Comparison of ENCODE assay signal across 8 cellular contexts in genomic region chr19:16111160-16111908, GRCh38. TPM values are rescaled to one million over a fixed set of nuclear protein-coding genes. Genes with fewer than 3 reads are reported as not detected.
A peak's percentile ranks its signal among the peaks of the same experiment; 100 is the strongest.
DNase-seq lines count a peak whose midpoint lies in the region; ATAC-seq and TF ChIP-seq lines count a peak whose summit lies in the region.

Gene RAB8A, plus strand, starts transcription at chr19:16111889. Its CDS starts 13 bp downstream, at chr19:16111902.

- CTCF ChIA-PET in IMR-90 (lab: Yijun Ruan, JAX) = interaction anchor here (0.6 to 1.1 kb wide), 5 partner anchors 12 to 86 kb away, joined by 3 to 5 read pairs (median 4); partner anchors contain the start of gene FAM32A
- CTCF ChIA-PET in OCI-LY7 (lab: Charles Lee; ENCODE audit: unreplicated experiment) = interaction anchor here (0.6 kb wide), 1 partner anchor 66 kb away, joined by 3 read pairs; no protein-coding TSS in a partner anchor

- H3K14ac ChIP-seq in IMR-90 (replicated peaks; ENCODE audit: low read depth, low read length) = peak within 1 kb of the TSS; percentile 94

- H3K27ac ChIP-seq in IMR-90 (ENCODE audit: insufficient read depth, low read length) (peak within 1 kb of the TSS; percentile 76), OCI-LY7 (ENCODE audit: low read depth, low read length, poor library complexity, severe bottlenecking) (peak within 1 kb of the TSS; percentile 63)

- no peaks in the 10 kb centered on the region for H3K9me2 ChIP-seq in OCI-LY7 (ENCODE audit: insufficient read depth, low read length)

- no peak within 1 kb of the TSS for H2BK120ac ChIP-seq in IMR-90 (ENCODE audit: low read depth, low read length)

- BruUV-seq in IMR-90 (replicated peaks; lab: Mats Ljungman, UMichigan) (no TSS peak), OCI-LY7 (replicated peaks; lab: Mats Ljungman, UMichigan) (no TSS peak)

- H2AK5ac ChIP-seq in IMR-90 (ENCODE audit: low read depth, low read length) = peak within 1 kb of the TSS; percentile 95

- 0% methylated on average over 43 of the region's 81 CpGs; no CpG with 5 or more reads in 1 of the 2 experiments for WGBS in IMR-90 (ENCODE audit: extremely low coverage in 2 of 2, insufficient read length in 1 of 2), 2 experiments

- H2BK15ac ChIP-seq in IMR-90 (ENCODE audit: low read depth, low read length) = peak within 1 kb of the TSS; percentile 59; the same call in 2 of the 3 replicates

- intact Hi-C loops in IMR-90 (cut with micrococcal nuclease) = loop anchor here (1.0 to 5.0 kb wide), 4 partner anchors 32 to 71 kb away; no protein-coding TSS in a partner anchor
- intact Hi-C loops in OCI-LY7 (cut with micrococcal nuclease; ENCODE audit: unreplicated experiment) = loop anchor here (1.0 to 2.0 kb wide), 4 partner anchors 33 to 275 kb away; partner anchors contain the start of gene FAM32A

- H3K4ac ChIP-seq in IMR-90 (ENCODE audit: low read depth, low read length) = peak within 1 kb of the TSS; percentile 79

- peak within 1 kb of the TSS; percentile 95 for H2AFZ ChIP-seq in IMR-90 (replicated peaks; ENCODE audit: low read length, poor library complexity)
- H2AFZ ChIP-seq in OCI-LY7 (ENCODE audit: low read length) = peak within 1 kb of the TSS; percentile 51; the same call in 1 of the 2 replicates

- peaks cover 4% of the 10 kb centered on the region; the same call in 1 of the 2 replicates for H3K36me3 ChIP-seq in IMR-90 (ENCODE audit: control insufficient read depth, insufficient read depth, low read length)
- peaks cover 24% of the 10 kb centered on the region; the same call in 1 of the 2 replicates for H3K36me3 ChIP-seq in OCI-LY7 (ENCODE audit: insufficient read depth, low read length)

- dilution Hi-C loops in IMR-90 (cut with HindIII; ENCODE audit: low sequenced_read_pairs, unreplicated experiment) = no loop called here

- H3K4me2 ChIP-seq in IMR-90 (ENCODE audit: low read depth, low read length) (peak within 1 kb of the TSS; percentile 90), OCI-LY7 (ENCODE audit: low read length) (peak within 1 kb of the TSS; percentile 98)

- H3K9ac ChIP-seq in IMR-90 (ENCODE audit: low read depth, low read length) = peak within 1 kb of the TSS; percentile 77

- TF ChIP-seq RAD21 in IMR-90 (IDR thresholded peaks at IDR 0.05; ENCODE audit: low read length) = peak; percentile 54

- H4K91ac ChIP-seq in IMR-90 (ENCODE audit: insufficient read depth, low read depth, low read length) = peak within 1 kb of the TSS; percentile 82

- no peak for TF ChIP-seq POLR2A in IMR-90 (IDR thresholded peaks at IDR 0.05; ENCODE audit: low read depth, low read length)

- H3K79me2 ChIP-seq in OCI-LY7 (ENCODE audit: insufficient read depth, low read depth, low read length) = peaks cover 45% of the 10 kb centered on the region

- H2BK20ac ChIP-seq in IMR-90 (ENCODE audit: low read depth, low read length) = no peak within 1 kb of the TSS

- peaks cover 11 to 40% of the 10 kb centered on the region in 2 experiments; a peak in 3 of 4 replicates for H3K79me1 ChIP-seq in IMR-90 (ENCODE audit: low read depth in 1 of 2, low read length in 2 of 2)

- peaks cover 17% of the 10 kb centered on the region for H3K9me1 ChIP-seq in IMR-90 (ENCODE audit: insufficient read depth, low read length)

- H3K27me3 ChIP-seq in IMR-90 (ENCODE audit: control insufficient read depth, insufficient read depth, low read length) = no peaks in the 10 kb centered on the region

- H3K9me3 ChIP-seq in IMR-90 (ENCODE audit: control insufficient read depth, insufficient read depth, low read length) (no peaks in the 10 kb centered on the region), OCI-LY7 (ENCODE audit: low read length) (no peaks in the 10 kb centered on the region)

- ATAC-seq in GM21528 (IDR thresholded peaks at IDR 0.05; ENCODE audit: low FRiP score, unreplicated experiment) = peak; percentile 82
- ATAC-seq in IMR-90 (ENCODE audit: low read depth) = peak; percentile 95

- H3K23ac ChIP-seq in IMR-90 (ENCODE audit: low read depth, low read length) = peak within 1 kb of the TSS; percentile 83

- H3K18ac ChIP-seq in IMR-90 (ENCODE audit: low read depth, low read length) = no peak within 1 kb of the TSS

- H3K4me1 ChIP-seq in IMR-90 (ENCODE audit: control insufficient read depth, insufficient read depth, low read length) (peaks cover 7% of the 10 kb centered on the region), OCI-LY7 (ENCODE audit: insufficient read depth, low read length, poor library complexity, severe bottlenecking) (peaks cover 50% of the 10 kb centered on the region)

- H4K20me1 ChIP-seq in IMR-90 (ENCODE audit: insufficient read depth, low read length) (peaks cover 27% of the 10 kb centered on the region), OCI-LY7 (ENCODE audit: insufficient read depth, low read length) (peaks cover 7% of the 10 kb centered on the region; the same call in 1 of the 2 replicates)

- H4K8ac ChIP-seq in IMR-90 (ENCODE audit: low read depth in 2 of 2, low read length in 2 of 2) = peak within 1 kb of the TSS; percentile 56 to 93

- DNase-seq in DMS153 (lab: John Stamatoyannopoulos, UW) (peak; percentile 98), IMR-90 (peak; percentile 99), OCI-LY7 (ENCODE audit: low spot score) (peak; percentile 99), activated T-cell treated with anti-CD3 and anti-CD28 coated beads for 1 hour (ENCODE audit: low read depth) (peak; percentile 99), epidermal melanocyte (ENCODE audit: insufficient read length, low spot score) (peak; percentile 98), middle frontal gyrus (ENCODE audit: extremely low spot score, low spot score) (peak; percentile 97)
- peak; percentile 99 for DNase-seq in stimulated activated CD8-positive, alpha-beta memory T cell treated with anti-CD3 and anti-CD28 coated beads, Interleukin-2, amount 100 ng/mL, for 48 hours (ENCODE audit: low read depth in 2 of 2)

- H3K4me3 ChIP-seq in IMR-90 (ENCODE audit: insufficient read depth, low read depth, low read length) = peak within 1 kb of the TSS; percentile 76
- peak within 1 kb of the TSS; percentile 96 for H3K4me3 ChIP-seq in OCI-LY7 (ENCODE audit: low read depth, low read length, poor library complexity, severe bottlenecking)

- TF ChIP-seq CTCF in IMR-90 (conservative IDR thresholded peaks at IDR 0.05; ENCODE audit: low read depth, low read length) (peak; percentile 98), OCI-LY7 (conservative IDR thresholded peaks at IDR 0.05; ENCODE audit: low read length) (peak; percentile 81)

- H4K5ac ChIP-seq in IMR-90 (ENCODE audit: low read depth, low read length) = peak within 1 kb of the TSS; percentile 54; the same call in 1 of the 2 replicates

- peak within 1 kb of the TSS; percentile 62 for H2BK5ac ChIP-seq in IMR-90 (ENCODE audit: low read depth, low read length, poor library complexity, severe bottlenecking)

- peak within 1 kb of the TSS; percentile 65 for H3K56ac ChIP-seq in IMR-90 (ENCODE audit: extremely low read depth, insufficient read depth, low read length)

- in situ Hi-C loops in IMR-90 (cut with MboI; ENCODE audit: low sequenced_read_pairs) = loop anchor here (5.0 kb wide), 1 partner anchor 76 kb away; the partner anchor contains the start of gene FAM32A

- POLR2A ChIA-PET in IMR-90 (lab: Charles Lee; ENCODE audit: unreplicated experiment) (interaction anchor here (0.9 kb wide), 1 partner anchor 34 kb away, joined by 4 read pairs; no protein-coding TSS in a partner anchor), OCI-LY7 (lab: Charles Lee) (interaction anchor here (0.6 to 1.6 kb wide), 6 partner anchors 33 to 143 kb away, joined by 3 to 5 read pairs (median 3); partner anchors contain the start of genes FAM32A and TPM4)

- peak within 1 kb of the TSS; percentile 90 for H2AK9ac ChIP-seq in IMR-90 (replicated peaks; ENCODE audit: low read depth, low read length, poor library complexity)

TF ChIP-seq in IMR-90, 13 proteins besides CTCF, POLR2A, EP300 and RAD21:
- no peak for TF ChIP-seq RCOR1 (IDR thresholded peaks at IDR 0.05; ENCODE audit: insufficient replicate concordance, low read length)
- TF ChIP-seq ELK1 (IDR thresholded peaks at IDR 0.05; ENCODE audit: borderline replicate concordance, low read depth, low read length) = no peak
- TF ChIP-seq FOS (IDR thresholded peaks at IDR 0.05; ENCODE audit: low read depth, low read length) = peak; percentile 48; the same call in 1 of the 2 replicates
- TF ChIP-seq NFE2L2 (IDR thresholded peaks at IDR 0.05; ENCODE audit: low read depth, low read length) = no peak
- TF ChIP-seq SMC3 (IDR thresholded peaks at IDR 0.05; ENCODE audit: low read depth, low read length) = peak; percentile 71
- peak; percentile 74; the same call in 1 of the 2 replicates for TF ChIP-seq MXI1 (IDR thresholded peaks at IDR 0.05; ENCODE audit: borderline replicate concordance, low read depth, low read length)
- TF ChIP-seq, protein P1, sequence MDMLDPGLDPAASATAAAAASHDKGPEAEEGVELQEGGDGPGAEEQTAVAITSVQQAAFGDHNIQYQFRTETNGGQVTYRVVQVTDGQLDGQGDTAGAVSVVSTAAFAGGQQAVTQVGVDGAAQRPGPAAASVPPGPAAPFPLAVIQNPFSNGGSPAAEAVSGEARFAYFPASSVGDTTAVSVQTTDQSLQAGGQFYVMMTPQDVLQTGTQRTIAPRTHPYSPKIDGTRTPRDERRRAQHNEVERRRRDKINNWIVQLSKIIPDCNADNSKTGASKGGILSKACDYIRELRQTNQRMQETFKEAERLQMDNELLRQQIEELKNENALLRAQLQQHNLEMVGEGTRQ (IDR thresholded peaks at IDR 0.05; ENCODE audit: low read depth, low read length) = no peak
- no peak for TF ChIP-seq MAFK (IDR thresholded peaks at IDR 0.05; ENCODE audit: low read depth, low read length)
- no peak for TF ChIP-seq CEBPB (IDR thresholded peaks at IDR 0.05; ENCODE audit: low read depth, low read length)
- peak; percentile 96 for TF ChIP-seq MAZ (IDR thresholded peaks at IDR 0.05; ENCODE audit: borderline replicate concordance, low read depth, low read length)
- TF ChIP-seq BHLHE40 (IDR thresholded peaks at IDR 0.05; ENCODE audit: low read depth, low read length) = peak; percentile 84
- no peak for TF ChIP-seq CHD1 (IDR thresholded peaks at IDR 0.05; ENCODE audit: low read depth, low read length)
- TF ChIP-seq RFX5 (IDR thresholded peaks at IDR 0.05; ENCODE audit: low read depth, low read length) = no peak

RNA-seq across cellular contexts. Expression of gene RAB8A, which starts in this region (rescaled TPM):
- total RNA-seq in IMR-90 (2012; rRNA removed) (135 and 158 TPM in 2 replicates), OCI-LY7 (2022) (124 and 138 TPM in 2 replicates)
- polyA plus RNA-seq in IMR-90 (2012; rRNA removed) = 61.8 and 64.5 TPM in 2 replicates
- polyA plus RNA-seq in IMR-90 (2012; cell fraction: cytosol; rRNA removed) = 33.9 and 47.1 TPM in 2 replicates
- 24.8 and 40.7 TPM in 2 replicates for polyA plus RNA-seq in IMR-90 (2012; cell fraction: nucleus; rRNA removed; ENCODE audit: low replicate concordance)
- 64.9 and 69.1 TPM in 2 replicates for total RNA-seq in OCI-LY7 (2014; rRNA removed; shearing (Covaris generic))

Comparison
In these comparisons a context has a peak if more than half of its experiments do, and no peak if none do; other contexts are left out.
1. Peak in every context shown above with its lines: DNase-seq, ATAC-seq, H3K4me3 ChIP-seq and H3K27ac ChIP-seq.